1 cellular context compared by ENCODE assay signal in genomic region chr2:54873236-54873635, GRCh38.
A peak's percentile ranks its signal among the peaks of the same experiment; 100 is the strongest.
TF ChIP-seq lines count a peak whose summit lies in the region.
"Not testable (repeated sequence)": the region's sequence is repeated elsewhere in the genome, so short reads cannot be mapped to it uniquely, and the experiment has no call there.

No MANE protein-coding gene starts in this region.

TF ChIP-seq in HepG2, 621 proteins besides CTCF, POLR2A, EP300 and RAD21 (continued from another document and continues in another):
- TF ChIP-seq AHDC1 (CRISPR knock-in tag; IDR thresholded peaks at IDR 0.05; ENCODE audit: borderline replicate concordance) (peak; percentile 76; the same call in 1 of the 2 replicates), ZMYM4 (CRISPR knock-in tag; IDR thresholded peaks at IDR 0.05) (peak; percentile 70), MED1 (CRISPR knock-in tag; IDR thresholded peaks at IDR 0.05) (peak; percentile 60; the same call in 1 of the 2 replicates), LCORL (CRISPR knock-in tag; IDR thresholded peaks at IDR 0.05) (0 out of 2 replicates have a peak, but pooled peaks have one; percentile 48), ARID5B (CRISPR knock-in tag; IDR thresholded peaks at IDR 0.05) (peak; percentile 87), ZNF24 (IDR thresholded peaks at IDR 0.05) (peak; percentile 87), ARID3A (IDR thresholded peaks at IDR 0.05; ENCODE audit: low read depth, low read length) (peak; percentile 77), PBX2 (CRISPR knock-in tag; IDR thresholded peaks at IDR 0.05) (peak; percentile 31; the same call in 1 of the 2 replicates), ZNF441 (CRISPR knock-in tag; IDR thresholded peaks at IDR 0.05; ENCODE audit: borderline replicate concordance) (peak; percentile 54; the same call in 1 of the 2 replicates), GABPA (CRISPR knock-in tag; IDR thresholded peaks at IDR 0.05; ENCODE audit: low read depth) (peak; percentile 72), CEBPG (CRISPR knock-in tag; IDR thresholded peaks at IDR 0.05) (0 out of 2 replicates have a peak, but pooled peaks have one; percentile 10), KAT8 (CRISPR knock-in tag; IDR thresholded peaks at IDR 0.05) (0 out of 2 replicates have a peak, but pooled peaks have one; percentile 20), TBX2 (CRISPR knock-in tag; IDR thresholded peaks at IDR 0.05; ENCODE audit: borderline replicate concordance) (peak; percentile 55; the same call in 1 of the 2 replicates), SMARCC2 (IDR thresholded peaks at IDR 0.05) (peak; percentile 78), FOXA1 (CRISPR knock-in tag; IDR thresholded peaks at IDR 0.05) (peak; percentile 75), ZMYM3 (CRISPR knock-in tag; IDR thresholded peaks at IDR 0.05) (peak; percentile 40; the same call in 1 of the 2 replicates), ELF3 (CRISPR knock-in tag; IDR thresholded peaks at IDR 0.05) (peak; percentile 90), TFE3 (CRISPR knock-in tag; IDR thresholded peaks at IDR 0.05) (peak; percentile 55; the same call in 1 of the 2 replicates), FOXP1 (CRISPR knock-in tag; IDR thresholded peaks at IDR 0.05) (peak; percentile 41; the same call in 1 of the 2 replicates), FOXP4 (CRISPR knock-in tag; IDR thresholded peaks at IDR 0.05) (0 out of 2 replicates have a peak, but pooled peaks have one; percentile 23), GATAD2A (CRISPR knock-in tag; IDR thresholded peaks at IDR 0.05) (peak; percentile 78), HMG20A (CRISPR knock-in tag; IDR thresholded peaks at IDR 0.05; ENCODE audit: borderline replicate concordance) (peak; percentile 57; the same call in 1 of the 2 replicates), TFAP4 (IDR thresholded peaks at IDR 0.05; ENCODE audit: borderline replicate concordance, low read depth) (peak; percentile 91), ZGPAT (CRISPR knock-in tag; IDR thresholded peaks at IDR 0.05) (0 out of 2 replicates have a peak, but pooled peaks have one; percentile 29), ZBTB43 (CRISPR knock-in tag; conservative IDR thresholded peaks at IDR 0.05) (0 out of 2 replicates have a peak, but pooled peaks have one; percentile 29), HDAC2 (CRISPR knock-in tag; IDR thresholded peaks at IDR 0.05) (peak; percentile 58; the same call in 1 of the 2 replicates), FOXO1 (CRISPR knock-in tag; IDR thresholded peaks at IDR 0.05) (peak; percentile 53; the same call in 1 of the 2 replicates), TEAD3 (CRISPR knock-in tag; optimal IDR thresholded peaks at IDR 0.05; ENCODE audit: borderline replicate concordance) (peak; percentile 93), SAP130 (CRISPR knock-in tag; IDR thresholded peaks at IDR 0.05; ENCODE audit: low read depth) (peak; percentile 82), HNF4A (CRISPR knock-in tag; IDR thresholded peaks at IDR 0.05) (peak; percentile 93), NR2F1 (CRISPR knock-in tag; IDR thresholded peaks at IDR 0.05) (0 out of 4 replicates have a peak, but pooled peaks of 1 of the 2 experiments have one; percentile 29)
- not testable (repeated sequence) for TF ChIP-seq LCORL (IDR thresholded peaks at IDR 0.05); GABPA (IDR thresholded peaks at IDR 0.05; ENCODE audit: low read depth, low read length); FOXA1 (IDR thresholded peaks at IDR 0.05); FOXP1 (IDR thresholded peaks at IDR 0.05)
